ENCODE assay signal across 1 cellular context in genomic region chr1:8643542-8644536, GRCh38.
TF ChIP-seq lines count a peak whose summit lies in the region.

No MANE protein-coding gene starts in this region.

TF ChIP-seq in HepG2, 621 proteins besides CTCF, POLR2A, EP300 and RAD21 (continued from another document and continues in another):
- TF ChIP-seq ARID5B (CRISPR knock-in tag; IDR thresholded peaks at IDR 0.05) (peak; percentile 87), TGIF2 (CRISPR knock-in tag; IDR thresholded peaks at IDR 0.05) (no peak; the same call in 1 of the 2 replicates), ZC3H13 (CRISPR knock-in tag; IDR thresholded peaks at IDR 0.05) (0 out of 2 replicates have a peak, but pooled peaks have one; percentile 49), GRHL1 (CRISPR knock-in tag; conservative IDR thresholded peaks at IDR 0.05) (no peak), PBX3 (CRISPR knock-in tag; IDR thresholded peaks at IDR 0.05; ENCODE audit: borderline replicate concordance) (no peak), ZNF816 (CRISPR knock-in tag; IDR thresholded peaks at IDR 0.05; ENCODE audit: borderline replicate concordance) (0 out of 2 replicates have a peak, but pooled peaks have one; percentile 78), ZNF260 (CRISPR knock-in tag; IDR thresholded peaks at IDR 0.05; ENCODE audit: borderline replicate concordance, low read depth) (no peak), JUND (CRISPR knock-in tag; IDR thresholded peaks at IDR 0.05) (no peak), ZBTB49 (CRISPR knock-in tag; IDR thresholded peaks at IDR 0.05; ENCODE audit: borderline replicate concordance) (no peak), ZNF230 (CRISPR knock-in tag; IDR thresholded peaks at IDR 0.05) (no peak), POGZ (CRISPR knock-in tag; IDR thresholded peaks at IDR 0.05) (peak; percentile 71), LRRFIP1 (CRISPR knock-in tag; conservative IDR thresholded peaks at IDR 0.05) (no peak), RCOR2 (CRISPR knock-in tag; IDR thresholded peaks at IDR 0.05) (no peak), FOXP1 (IDR thresholded peaks at IDR 0.05) (0 out of 2 replicates have a peak, but pooled peaks have one; percentile 13), FOXP1 (CRISPR knock-in tag; IDR thresholded peaks at IDR 0.05) (peak; percentile 94), ZNF670 (CRISPR knock-in tag; IDR thresholded peaks at IDR 0.05; ENCODE audit: borderline replicate concordance) (peak; percentile 66; the same call in 1 of the 2 replicates), ZNF331 (CRISPR knock-in tag; IDR thresholded peaks at IDR 0.05) (0 out of 2 replicates have a peak, but pooled peaks have one; percentile 35), MLLT10 (CRISPR knock-in tag; IDR thresholded peaks at IDR 0.05) (no peak), SIN3B (IDR thresholded peaks at IDR 0.05; ENCODE audit: low read length) (no peak), PITX1 (CRISPR knock-in tag; IDR thresholded peaks at IDR 0.05) (peak; percentile 51; the same call in 1 of the 2 replicates), THYN1 (CRISPR knock-in tag; IDR thresholded peaks at IDR 0.05; ENCODE audit: borderline replicate concordance, low read depth) (no peak), MEIS2 (CRISPR knock-in tag; IDR thresholded peaks at IDR 0.05) (no peak), ZBTB38 (CRISPR knock-in tag; IDR thresholded peaks at IDR 0.05) (peak; percentile 63; the same call in 1 of the 2 replicates), ZNF737 (CRISPR knock-in tag; IDR thresholded peaks at IDR 0.05; ENCODE audit: borderline replicate concordance) (no peak), TCF7 (IDR thresholded peaks at IDR 0.05; ENCODE audit: low read depth) (peak; percentile 45; the same call in 1 of the 2 replicates), ATF7 (IDR thresholded peaks at IDR 0.05) (peak; percentile 15; the same call in 1 of the 2 replicates), ATF7 (CRISPR knock-in tag; IDR thresholded peaks at IDR 0.05) (no peak), ZNF441 (CRISPR knock-in tag; IDR thresholded peaks at IDR 0.05; ENCODE audit: borderline replicate concordance) (0 out of 2 replicates have a peak, but pooled peaks have one; percentile 23), TEAD3 (CRISPR knock-in tag; optimal IDR thresholded peaks at IDR 0.05; ENCODE audit: borderline replicate concordance) (peak; percentile 20), THAP8 (CRISPR knock-in tag; IDR thresholded peaks at IDR 0.05; ENCODE audit: borderline replicate concordance) (no peak), NCOA2 (CRISPR knock-in tag; IDR thresholded peaks at IDR 0.05) (peak; percentile 87), ZKSCAN1 (IDR thresholded peaks at IDR 0.05; ENCODE audit: low read length) (peak; percentile 79), STAT6 (CRISPR knock-in tag; IDR thresholded peaks at IDR 0.05; ENCODE audit: borderline replicate concordance) (peak; percentile 48; the same call in 1 of the 2 replicates), RARA (CRISPR knock-in tag; IDR thresholded peaks at IDR 0.05) (peak; percentile 92), SCMH1 (CRISPR knock-in tag; IDR thresholded peaks at IDR 0.05; ENCODE audit: borderline replicate concordance) (no peak), ZFP37 (CRISPR knock-in tag; IDR thresholded peaks at IDR 0.05; ENCODE audit: borderline replicate concordance) (no peak), TCF12 (IDR thresholded peaks at IDR 0.05) (no peak), TCF12 (CRISPR knock-in tag; IDR thresholded peaks at IDR 0.05) (no peak), SRY (CRISPR knock-in tag; IDR thresholded peaks at IDR 0.05) (no peak), HNF1B (CRISPR knock-in tag; IDR thresholded peaks at IDR 0.05) (no peak), ZFP36 (IDR thresholded peaks at IDR 0.05; ENCODE audit: borderline replicate concordance, low read depth, low read length, partially characterized antibody) (no peak), NFKB2 (CRISPR knock-in tag; IDR thresholded peaks at IDR 0.05; ENCODE audit: borderline replicate concordance) (no peak), HNF4A (CRISPR knock-in tag; IDR thresholded peaks at IDR 0.05) (peak; percentile 72), ZNF709 (CRISPR knock-in tag; IDR thresholded peaks at IDR 0.05) (no peak), ZBTB20 (CRISPR knock-in tag; IDR thresholded peaks at IDR 0.05; ENCODE audit: borderline replicate concordance, low read depth) (peak; percentile 71; the same call in 1 of the 2 replicates), RXRA (CRISPR knock-in tag; IDR thresholded peaks at IDR 0.05) (peak; percentile 29; the same call in 1 of the 2 replicates), TBL1XR1 (IDR thresholded peaks at IDR 0.05; ENCODE audit: borderline replicate concordance, low read length, partially characterized antibody) (peak; percentile 73), KMT2A (CRISPR knock-in tag; IDR thresholded peaks at IDR 0.05) (0 out of 2 replicates have a peak, but pooled peaks have one; percentile 43), NR1H2 (CRISPR knock-in tag; IDR thresholded peaks at IDR 0.05; ENCODE audit: borderline replicate concordance, low read depth) (no peak)
